Comparison of ENCODE assay signal across 22 cellular contexts in genomic region chr14:28896337-28896736, GRCh38.
"Had no signal": no experiment of that assay in that cellular context is flagged by ENCODE, and none has a peak within 500 bp of the region (broad histone marks: within the 10 kb centered on the region; RNA-seq: fewer than 3 reads in every experiment).

No MANE protein-coding gene starts in this region.

- H3K4me1 Mint-ChIP-seq: naive thymus-derived CD4-positive, alpha-beta T cell; natural killer cell; nephron; neural crest cell; stimulated activated effector memory CD8-positive, alpha-beta T cell treated with anti-CD3 and anti-CD28 coated beads, Interleukin-12 subunit alpha, Interleukin-12 subunit beta, amount 100 ng/mL, for 72 hours; stimulated activated naive B cell treated with anti-CD40 and anti-IgM and Interleukin-4, amounts not matched to agents 10 μg/mL and 1 μg/mL and 100 μg/mL, for 72 hours had no signal

- H3K27ac Mint-ChIP-seq: naive thymus-derived CD4-positive, alpha-beta T cell; natural killer cell; nephron; stimulated activated effector memory CD8-positive, alpha-beta T cell treated with anti-CD3 and anti-CD28 coated beads, Interleukin-12 subunit alpha, Interleukin-12 subunit beta, amount 100 ng/mL, for 72 hours; stimulated activated naive B cell treated with anti-CD40 and anti-IgM and Interleukin-4, amounts not matched to agents 10 μg/mL and 1 μg/mL and 100 μg/mL, for 72 hours; stimulated activated naive CD8-positive, alpha-beta T cell treated with anti-CD3 and anti-CD28 coated beads, Interleukin-15, Interleukin-2, amounts not matched to agents 100 ng/mL and 50 ng/mL, for 24 hours had no signal

- H3K4me3 Mint-ChIP-seq: naive thymus-derived CD4-positive, alpha-beta T cell; natural killer cell; nephron; neural crest cell; stimulated activated effector memory CD8-positive, alpha-beta T cell treated with anti-CD3 and anti-CD28 coated beads, Interleukin-12 subunit alpha, Interleukin-12 subunit beta, amount 100 ng/mL, for 72 hours; stimulated activated naive B cell treated with anti-CD40 and anti-IgM and Interleukin-4, amounts not matched to agents 10 μg/mL and 1 μg/mL and 100 μg/mL, for 72 hours; stimulated activated naive CD8-positive, alpha-beta T cell treated with anti-CD3 and anti-CD28 coated beads, Interleukin-15, Interleukin-2, amounts not matched to agents 100 ng/mL and 50 ng/mL, for 24 hours had no signal

- ATAC-seq: naive thymus-derived CD4-positive, alpha-beta T cell; natural killer cell; pancreas; right cardiac atrium; right lobe of liver; stimulated activated effector memory CD8-positive, alpha-beta T cell treated with anti-CD3 and anti-CD28 coated beads, Interleukin-12 subunit alpha, Interleukin-12 subunit beta, amount 100 ng/mL, for 72 hours; stimulated activated naive B cell treated with anti-CD40 and anti-IgM and Interleukin-4, amounts not matched to agents 10 μg/mL and 1 μg/mL and 100 μg/mL, for 72 hours had no signal

- DNase-seq: naive thymus-derived CD4-positive, alpha-beta T cell; natural killer cell; nucleus accumbens; pancreas; right cardiac atrium; right lobe of liver; sigmoid colon; small intestine; stimulated activated CD4-positive, alpha-beta T cell treated with anti-CD3 and anti-CD28 coated beads, Interleukin-15, amount 100 ng/mL, for 24 hours; stimulated activated CD4-positive, alpha-beta T cell treated with anti-CD3 and anti-CD28 coated beads, Interleukin-2, amount 100 ng/mL, for 24 hours; stimulated activated CD4-positive, alpha-beta T cell treated with anti-CD3 and anti-CD28 coated beads, Interleukin-2, amount 100 ng/mL, for 48 hours; stimulated activated CD4-positive, alpha-beta T cell treated with anti-CD3 and anti-CD28 coated beads, Interleukin-4, amount 100 ng/mL, for 24 hours; stimulated activated naive B cell treated with anti-CD40 and anti-IgM and Interleukin-4, amounts not matched to agents 10 μg/mL and 1 μg/mL and 100 μg/mL, for 72 hours; stimulated activated naive CD4-positive, alpha-beta T cell treated with Interleukin-2 at 50 U/mL for 16 hours; stomach; thyroid gland; trophoblast cell; upper lobe of left lung had no signal

- H3K27me3 Mint-ChIP-seq: naive thymus-derived CD4-positive, alpha-beta T cell; stimulated activated naive B cell treated with anti-CD40 and anti-IgM and Interleukin-4, amounts not matched to agents 10 μg/mL and 1 μg/mL and 100 μg/mL, for 72 hours; stimulated activated naive CD8-positive, alpha-beta T cell treated with anti-CD3 and anti-CD28 coated beads, Interleukin-15, Interleukin-2, amounts not matched to agents 100 ng/mL and 50 ng/mL, for 24 hours had no signal

- H3K9me3 Mint-ChIP-seq: nephron; neural crest cell; stimulated activated effector memory CD8-positive, alpha-beta T cell treated with anti-CD3 and anti-CD28 coated beads, Interleukin-12 subunit alpha, Interleukin-12 subunit beta, amount 100 ng/mL, for 72 hours; stimulated activated naive B cell treated with anti-CD40 and anti-IgM and Interleukin-4, amounts not matched to agents 10 μg/mL and 1 μg/mL and 100 μg/mL, for 72 hours had no signal

- H3K36me3 Mint-ChIP-seq: naive thymus-derived CD4-positive, alpha-beta T cell; natural killer cell; stimulated activated effector memory CD8-positive, alpha-beta T cell treated with anti-CD3 and anti-CD28 coated beads, Interleukin-12 subunit alpha, Interleukin-12 subunit beta, amount 100 ng/mL, for 72 hours; stimulated activated naive B cell treated with anti-CD40 and anti-IgM and Interleukin-4, amounts not matched to agents 10 μg/mL and 1 μg/mL and 100 μg/mL, for 72 hours had no signal
